In the genomic region with DNA sequence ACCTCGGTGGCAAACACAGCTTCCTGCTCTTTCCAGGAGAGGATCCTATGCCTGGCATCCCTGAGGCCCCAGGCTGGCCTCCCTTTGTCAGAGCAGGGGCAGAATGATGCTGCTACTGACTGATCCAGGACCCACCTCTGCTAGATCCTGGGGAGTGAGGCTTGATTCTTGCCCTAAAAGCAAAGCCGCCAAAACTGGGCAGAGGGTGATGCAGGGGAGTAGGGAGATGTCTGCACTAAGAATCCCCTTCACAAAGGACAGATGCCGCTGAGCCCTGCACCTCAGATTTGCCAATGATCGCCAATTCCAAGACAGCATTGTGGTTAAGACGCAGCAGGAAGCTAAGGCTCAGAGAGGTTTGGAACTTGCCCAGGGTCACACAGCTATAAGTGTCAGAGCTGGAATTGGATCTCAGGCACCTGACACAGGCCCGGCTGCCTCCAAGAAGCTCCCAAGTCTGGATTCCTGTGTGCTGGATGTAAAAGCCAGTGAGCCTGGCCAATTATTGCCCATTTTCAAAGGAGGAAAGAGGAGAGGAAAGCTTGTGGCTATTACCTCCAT, we compare ENCODE assay signal across 2 cellular contexts.
TF ChIP-seq lines count a peak whose summit lies in the region.

No MANE protein-coding gene starts in this region.

TF ChIP-seq in A549, 52 proteins besides CTCF, POLR2A, EP300 and RAD21 (continued from another document):
- TF ChIP-seq ZC3H11A (IDR thresholded peaks at IDR 0.05): no peak
- no peak for TF ChIP-seq NFE2L2 (conservative IDR thresholded peaks at IDR 0.05; ENCODE audit: low read length)
- TF ChIP-seq FOSL2 (IDR thresholded peaks at IDR 0.05): no peak
- TF ChIP-seq FOSL2 (CRISPR knock-in tag; IDR thresholded peaks at IDR 0.05): no peak
- no peak for TF ChIP-seq RNF2 (IDR thresholded peaks at IDR 0.05; ENCODE audit: borderline replicate concordance, low read depth)
- TF ChIP-seq, protein P1, sequence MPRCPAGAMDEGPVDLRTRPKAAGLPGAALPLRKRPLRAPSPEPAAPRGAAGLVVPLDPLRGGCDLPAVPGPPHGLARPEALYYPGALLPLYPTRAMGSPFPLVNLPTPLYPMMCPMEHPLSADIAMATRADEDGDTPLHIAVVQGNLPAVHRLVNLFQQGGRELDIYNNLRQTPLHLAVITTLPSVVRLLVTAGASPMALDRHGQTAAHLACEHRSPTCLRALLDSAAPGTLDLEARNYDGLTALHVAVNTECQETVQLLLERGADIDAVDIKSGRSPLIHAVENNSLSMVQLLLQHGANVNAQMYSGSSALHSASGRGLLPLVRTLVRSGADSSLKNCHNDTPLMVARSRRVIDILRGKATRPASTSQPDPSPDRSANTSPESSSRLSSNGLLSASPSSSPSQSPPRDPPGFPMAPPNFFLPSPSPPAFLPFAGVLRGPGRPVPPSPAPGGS (IDR thresholded peaks at IDR 0.05): no peak
- TF ChIP-seq ZFP36 (IDR thresholded peaks at IDR 0.05; ENCODE audit: borderline replicate concordance, partially characterized antibody): peak; percentile 43

TF ChIP-seq in H1, 55 proteins besides CTCF, POLR2A, EP300 and RAD21:
- no peak for TF ChIP-seq CTBP2 (IDR thresholded peaks at IDR 0.05; ENCODE audit: borderline replicate concordance, insufficient read depth, insufficient read length, low read length)
- TF ChIP-seq KDM1A (IDR thresholded peaks at IDR 0.05; ENCODE audit: borderline replicate concordance, low read length): peak; percentile 28; the same call in 1 of the 2 replicates
